In the genomic region with DNA sequence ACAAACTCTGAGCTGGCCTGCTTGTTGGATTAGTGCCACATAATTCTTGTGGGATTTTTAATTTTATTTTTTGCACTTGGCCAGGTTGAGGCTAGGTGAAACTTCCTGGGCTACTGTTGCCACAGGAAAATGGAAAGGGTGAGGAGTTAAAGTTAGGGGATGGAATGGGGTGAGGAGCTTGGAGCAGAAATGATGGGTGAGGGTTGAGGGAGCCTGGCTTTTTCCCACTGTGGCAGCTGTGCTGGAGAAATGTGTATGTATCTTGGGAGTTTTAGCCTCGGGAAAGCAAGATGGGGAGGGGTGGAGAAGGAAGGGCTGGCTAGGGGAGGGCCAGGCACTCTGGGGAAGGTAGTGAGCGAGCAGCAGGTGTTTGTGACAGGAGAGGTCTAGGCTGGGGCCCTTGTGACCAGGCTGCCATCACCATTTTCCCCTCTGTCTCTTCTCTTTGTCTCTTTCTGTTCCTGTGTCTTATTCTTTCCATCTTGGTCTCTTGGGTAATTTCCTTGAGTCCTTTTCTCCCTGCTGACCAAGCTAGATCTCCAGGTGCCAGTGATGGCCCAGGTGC, we compare ENCODE assay signal across 8 cellular contexts. TPM values are rescaled to one million over a fixed set of nuclear protein-coding genes. Genes with fewer than 3 reads are reported as not detected.
DNase-seq lines count a peak whose midpoint lies in the region; ATAC-seq lines count a peak whose summit lies in the region.

No MANE protein-coding gene starts in this region.

- no peak overlapping the region for H4K91ac ChIP-seq in neuronal stem cell (ENCODE audit: low read depth, low read length, poor library complexity)

- peak overlapping the region; percentile 93 for H3K9ac ChIP-seq in adipocyte (ENCODE audit: low read length)
- no peak overlapping the region for H3K9ac ChIP-seq in neuronal stem cell (ENCODE audit: low read depth, low read length, poor library complexity)

- H3K27me3 Mint-ChIP-seq in stimulated activated naive CD8-positive, alpha-beta T cell treated with anti-CD3 and anti-CD28 coated beads, Interleukin-15, Interleukin-2, amounts not matched to agents 100 ng/mL and 50 ng/mL, for 24 hours = no peaks in the 10 kb centered on the region

- peaks cover 10% of the 10 kb centered on the region for H3K4me1 ChIP-seq in adipocyte (ENCODE audit: control insufficient read depth, insufficient read depth, low read length)
- peaks cover 8% of the 10 kb centered on the region for H3K4me1 ChIP-seq in mesodermal cell (ENCODE audit: control insufficient read depth, insufficient read depth, low read length, poor library complexity, severe bottlenecking)
- H3K4me1 ChIP-seq in neuronal stem cell (ENCODE audit: control insufficient read depth in 2 of 2, insufficient read depth in 1 of 2, low read depth in 1 of 2, low read length in 2 of 2) = peaks cover 2 to 8% of the 10 kb centered on the region in 2 donors

- no peak for ATAC-seq in stimulated activated naive CD8-positive, alpha-beta T cell treated with anti-CD3 and anti-CD28 coated beads, Interleukin-15, Interleukin-2, amounts not matched to agents 100 U/mL and 50 U/mL, for 24 hours
- ATAC-seq in GM21723 (IDR thresholded peaks at IDR 0.05; ENCODE audit: unreplicated experiment) (no peak), HG02938 (IDR thresholded peaks at IDR 0.05; ENCODE audit: unreplicated experiment) (no peak)

- H3K9me3 ChIP-seq in adipocyte (ENCODE audit: control insufficient read depth, low read length) (no peaks in the 10 kb centered on the region), mesodermal cell (ENCODE audit: control insufficient read depth, low read length) (no peaks in the 10 kb centered on the region), neuronal stem cell (replicated peaks in 1 of 2; ENCODE audit: control insufficient read depth in 2 of 2, insufficient read depth in 1 of 2, low read depth in 1 of 2, low read length in 2 of 2) (no peaks in the 10 kb centered on the region)

- H3K4ac ChIP-seq in neuronal stem cell (ENCODE audit: low read length) = no peak overlapping the region

- no peak overlapping the region for H3K4me3 ChIP-seq in adipocyte (ENCODE audit: low read length)
- H3K4me3 ChIP-seq in mesodermal cell (ENCODE audit: extremely low read depth, insufficient read depth, low read length, poor library complexity, severe bottlenecking) = peak overlapping the region; percentile 86
- peak overlapping the region in 1 of 2 donors; percentile 76 for H3K4me3 ChIP-seq in neuronal stem cell (ENCODE audit: low read length in 2 of 2)

- H3K36me3 ChIP-seq in adipocyte (ENCODE audit: control insufficient read depth, insufficient read depth, low read length, severe bottlenecking) = peaks cover 35% of the 10 kb centered on the region
- peaks cover 38% of the 10 kb centered on the region for H3K36me3 ChIP-seq in mesodermal cell (ENCODE audit: control insufficient read depth, insufficient read depth, low read length)
- H3K36me3 ChIP-seq in neuronal stem cell (replicated peaks in 1 of 2; ENCODE audit: control insufficient read depth in 2 of 2, insufficient read depth in 2 of 2, low read length in 2 of 2) = peaks cover 31 to 46% of the 10 kb centered on the region in 2 donors

- WGBS in mesodermal cell (ENCODE audit: insufficient coverage in 2 of 2), 2 experiments = 80% methylated on average over 1 of the region's 2 CpGs
- no CpG with 5 or more reads among the region's 2 CpGs for whole genome bisulfite sequencing in neuronal stem cell (ENCODE audit: extremely low coverage in 2 of 2, insufficient read length in 2 of 2, insufficient replicate concordance in 1 of 2), 2 donors

- no peak overlapping the region for H2AK5ac ChIP-seq in neuronal stem cell (ENCODE audit: low read depth, low read length)

- no peak overlapping the region for H3K4me2 ChIP-seq in neuronal stem cell (ENCODE audit: insufficient read depth, low read length, poor library complexity, severe bottlenecking)

- H2BK120ac ChIP-seq in neuronal stem cell (ENCODE audit: low read depth, low read length) = no peak overlapping the region

- peaks cover 37% of the 10 kb centered on the region for H3K4me1 Mint-ChIP-seq in stimulated activated naive CD8-positive, alpha-beta T cell treated with anti-CD3 and anti-CD28 coated beads, Interleukin-15, Interleukin-2, amounts not matched to agents 100 ng/mL and 50 ng/mL, for 24 hours (ENCODE audit: low read depth)

- peak overlapping the region; percentile 97 for H3K4me3 Mint-ChIP-seq in stimulated activated naive CD8-positive, alpha-beta T cell treated with anti-CD3 and anti-CD28 coated beads, Interleukin-15, Interleukin-2, amounts not matched to agents 100 ng/mL and 50 ng/mL, for 24 hours

- peak overlapping the region; percentile 80 for H3K27ac Mint-ChIP-seq in stimulated activated naive CD8-positive, alpha-beta T cell treated with anti-CD3 and anti-CD28 coated beads, Interleukin-15, Interleukin-2, amounts not matched to agents 100 ng/mL and 50 ng/mL, for 24 hours

- H3K23ac ChIP-seq in neuronal stem cell (ENCODE audit: low read depth, low read length, poor library complexity) = no peak overlapping the region

- H2AFZ ChIP-seq in neuronal stem cell (ENCODE audit: low read length) = no peak overlapping the region

- H3K9me3 Mint-ChIP-seq in stimulated activated naive CD8-positive, alpha-beta T cell treated with anti-CD3 and anti-CD28 coated beads, Interleukin-15, Interleukin-2, amounts not matched to agents 100 ng/mL and 50 ng/mL, for 24 hours = no peaks in the 10 kb centered on the region

- H3K36me3 Mint-ChIP-seq in stimulated activated naive CD8-positive, alpha-beta T cell treated with anti-CD3 and anti-CD28 coated beads, Interleukin-15, Interleukin-2, amounts not matched to agents 100 ng/mL and 50 ng/mL, for 24 hours (ENCODE audit: low read depth) = peaks cover 19% of the 10 kb centered on the region

- H3K79me1 ChIP-seq in neuronal stem cell (ENCODE audit: low read depth, low read length) = peaks cover 21% of the 10 kb centered on the region

- H3K27me3 ChIP-seq in adipocyte (replicated peaks; ENCODE audit: control insufficient read depth, insufficient read depth, low read length) (no peaks in the 10 kb centered on the region), neuronal stem cell (ENCODE audit: control insufficient read depth in 3 of 3, insufficient read depth in 3 of 3, low read depth in 1 of 3, low read length in 3 of 3) (no peaks in the 10 kb centered on the region)

- no peak overlapping the region for H2BK15ac ChIP-seq in neuronal stem cell (ENCODE audit: low read length)

- H3K18ac ChIP-seq in neuronal stem cell (ENCODE audit: low read length) = no peak overlapping the region

- H3K27ac ChIP-seq in mesodermal cell (ENCODE audit: low read depth, low read length, severe bottlenecking) = no peak overlapping the region
- no peak overlapping the region for H3K27ac ChIP-seq in neuronal stem cell (replicated peaks; ENCODE audit: low read length)

- no peak overlapping the region for H4K8ac ChIP-seq in neuronal stem cell (ENCODE audit: low read depth, low read length)

- no peak overlapping the region for H2BK12ac ChIP-seq in neuronal stem cell (ENCODE audit: low read length)

- H3K14ac ChIP-seq in neuronal stem cell (ENCODE audit: low read length) = no peak overlapping the region

- no peak for DNase-seq in stimulated activated naive CD8-positive, alpha-beta T cell treated with anti-CD3 and anti-CD28 coated beads, Interleukin-15, Interleukin-2, amounts not matched to agents 100 U/mL and 50 U/mL, for 24 hours
- DNase-seq in adipocyte (ENCODE audit: low read depth) = no peak
- DNase-seq in neuronal stem cell (ENCODE audit: low spot score) = no peak
- DNase-seq in activated CD8-positive, alpha-beta memory T cell treated with anti-CD3 and anti-CD28 coated beads for 24 hours = no peak

- no peak overlapping the region for H2BK5ac ChIP-seq in neuronal stem cell (ENCODE audit: low read length)

RNA-seq across cellular contexts. Expression of gene ZNF687, which starts 2.0 kb away (rescaled TPM):
- polyA plus RNA-seq in mesodermal cell (2013, experiment 1 of 2) = 18.9 TPM
- 19.5 TPM for polyA plus RNA-seq in mesodermal cell (2013, experiment 2 of 2)
- polyA plus RNA-seq in neuronal stem cell (2013, experiment 1 of 2) = 20.9 TPM
- polyA plus RNA-seq in neuronal stem cell (2013, experiment 2 of 2) = 21.3 TPM

RNA-seq across cellular contexts. Expression of gene PSMD4, which starts 29.6 kb away (rescaled TPM):
- 186 TPM for polyA plus RNA-seq in mesodermal cell (2013, experiment 1 of 2)
- 173 TPM for polyA plus RNA-seq in mesodermal cell (2013, experiment 2 of 2)
- 137 TPM for polyA plus RNA-seq in neuronal stem cell (2013, experiment 1 of 2)
- 140 TPM for polyA plus RNA-seq in neuronal stem cell (2013, experiment 2 of 2)

RNA-seq across cellular contexts. Expression of gene PI4KB, which starts 43.1 kb away (rescaled TPM):
- 33.9 TPM for polyA plus RNA-seq in mesodermal cell (2013, experiment 1 of 2)
- polyA plus RNA-seq in mesodermal cell (2013, experiment 2 of 2) = 31.7 TPM
- 22.4 TPM for polyA plus RNA-seq in neuronal stem cell (2013, experiment 1 of 2)
- polyA plus RNA-seq in neuronal stem cell (2013, experiment 2 of 2) = 20.7 TPM
